Comparison of ENCODE assay signal across 8 cellular contexts in the genomic region with DNA sequence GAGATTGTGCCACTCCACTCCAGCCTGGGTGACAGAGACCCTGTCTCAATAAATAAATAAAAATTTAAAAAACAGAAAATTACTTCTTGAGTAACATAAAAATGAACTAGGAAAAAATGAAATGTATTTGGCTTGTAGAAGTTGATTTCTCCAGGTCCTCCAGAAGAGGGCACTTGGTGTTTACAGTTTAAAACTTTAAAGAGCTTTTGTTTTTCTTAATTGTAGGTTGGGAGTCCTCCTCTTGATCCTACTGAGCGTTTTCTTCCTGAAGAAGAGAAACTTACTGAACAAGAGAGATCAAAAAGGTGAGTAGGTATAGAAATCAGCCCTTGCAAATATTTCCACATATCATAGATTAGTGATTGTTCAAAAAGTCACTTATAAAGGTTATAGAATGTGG. TPM values are rescaled to one million over a fixed set of nuclear protein-coding genes. Genes with fewer than 3 reads are reported as not detected.
A peak's percentile ranks its signal among the peaks of the same experiment; 100 is the strongest.
DNase-seq lines count a peak whose midpoint lies in the region; ATAC-seq and TF ChIP-seq lines count a peak whose summit lies in the region.

No MANE protein-coding gene starts in this region.

- H3K27ac ChIP-seq in neutrophil, result peak overlapping the region; percentile 71

- no peaks in the 10 kb centered on the region for H3K9me3 Mint-ChIP-seq in activated CD8-positive, alpha-beta memory T cell treated with anti-CD3 and anti-CD28 coated beads, Interleukin-2, amount 10 ng/mL, durations not matched to agents 7 days and 5 days (ENCODE audit: low read depth)
- H3K9me3 Mint-ChIP-seq in endothelial cell (ENCODE audit: unreplicated experiment) (no peaks in the 10 kb centered on the region), glutamatergic neuron (ENCODE audit: unreplicated experiment) (no peaks in the 10 kb centered on the region)

- TF ChIP-seq CTCF in endothelial cell (IDR thresholded peaks at IDR 0.05; ENCODE audit: unreplicated experiment) (peak; percentile 46), neutrophil (IDR thresholded peaks at IDR 0.05) (peak; percentile 78), glutamatergic neuron (IDR thresholded peaks at IDR 0.05; ENCODE audit: partially characterized antibody, unreplicated experiment) (no peak)

- H3K27me3 Mint-ChIP-seq in activated CD8-positive, alpha-beta memory T cell treated with anti-CD3 and anti-CD28 coated beads, Interleukin-2, amount 10 ng/mL, durations not matched to agents 7 days and 5 days, result no peaks in the 10 kb centered on the region
- no peaks in the 10 kb centered on the region for H3K27me3 Mint-ChIP-seq in endothelial cell (ENCODE audit: unreplicated experiment)
- no peaks in the 10 kb centered on the region for H3K27me3 Mint-ChIP-seq in glutamatergic neuron (ENCODE audit: unreplicated experiment)

- H3K9me3 ChIP-seq in neutrophil (no peaks in the 10 kb centered on the region), HAP-1 (no peaks in the 10 kb centered on the region)

- ATAC-seq in activated CD8-positive, alpha-beta memory T cell treated with anti-CD3 and anti-CD28 coated beads, Interleukin-2, amount 10 ng/mL, durations not matched to agents 7 days and 5 days, result peak; percentile 61
- no peak for ATAC-seq in HG03108 (IDR thresholded peaks at IDR 0.05; ENCODE audit: unreplicated experiment)

- H3K4me1 ChIP-seq in neutrophil (ENCODE audit: control insufficient read depth in 1 of 2, insufficient read depth in 1 of 2, low read depth in 1 of 2, low read length in 1 of 2) (peaks cover 6 to 19% of the 10 kb centered on the region in 2 experiments), HAP-1 (no peaks in the 10 kb centered on the region)

- CTCF ChIA-PET in activated CD8-positive, alpha-beta memory T cell treated with anti-CD3 and anti-CD28 coated beads, Interleukin-2, amount 10 ng/mL, durations not matched to agents 7 days and 5 days (lab: Charles Lee), result interaction anchor here (0.7 to 4.4 kb wide), 39 partner anchors 9 to 403 kb away, joined by 3 to 90 read pairs (median 5); partner anchors contain the start of genes DDX21 and SRGN

- H3K4me1 Mint-ChIP-seq in activated CD8-positive, alpha-beta memory T cell treated with anti-CD3 and anti-CD28 coated beads, Interleukin-2, amount 10 ng/mL, durations not matched to agents 7 days and 5 days, result peaks cover 8% of the 10 kb centered on the region
- peaks cover 5% of the 10 kb centered on the region for H3K4me1 Mint-ChIP-seq in endothelial cell (ENCODE audit: unreplicated experiment)
- H3K4me1 Mint-ChIP-seq in glutamatergic neuron (ENCODE audit: low read depth, unreplicated experiment), result no peaks in the 10 kb centered on the region

- H3K27me3 ChIP-seq in neutrophil (no peaks in the 10 kb centered on the region), HAP-1 (ENCODE audit: low read depth) (no peaks in the 10 kb centered on the region)

- H3K36me3 ChIP-seq in neutrophil (no peaks in the 10 kb centered on the region), HAP-1 (replicated peaks) (peaks cover 19% of the 10 kb centered on the region)

- H3K36me3 Mint-ChIP-seq in activated CD8-positive, alpha-beta memory T cell treated with anti-CD3 and anti-CD28 coated beads, Interleukin-2, amount 10 ng/mL, durations not matched to agents 7 days and 5 days, result peaks cover 6% of the 10 kb centered on the region
- H3K36me3 Mint-ChIP-seq in endothelial cell (ENCODE audit: low read depth, unreplicated experiment) (no peaks in the 10 kb centered on the region), glutamatergic neuron (ENCODE audit: unreplicated experiment) (no peaks in the 10 kb centered on the region)

- H3K4me3 ChIP-seq in neutrophil (ENCODE audit: low read depth in 1 of 2, low read length in 1 of 2), result no peak overlapping the region
- no peak overlapping the region for H3K4me3 ChIP-seq in HAP-1

- in situ Hi-C loops in HAP-1 (cut with MboI; ENCODE audit: low sequenced_read_pairs), result no loop called here

- H3K4me3 Mint-ChIP-seq in activated CD8-positive, alpha-beta memory T cell treated with anti-CD3 and anti-CD28 coated beads, Interleukin-2, amount 10 ng/mL, durations not matched to agents 7 days and 5 days, result no peak overlapping the region
- no peak overlapping the region for H3K4me3 Mint-ChIP-seq in endothelial cell (ENCODE audit: unreplicated experiment)
- H3K4me3 Mint-ChIP-seq in glutamatergic neuron (ENCODE audit: unreplicated experiment), result no peak overlapping the region

- DNase-seq in activated CD8-positive, alpha-beta memory T cell treated with anti-CD3 and anti-CD28 coated beads, Interleukin-2, amount 10 ng/mL, durations not matched to agents 7 days and 5 days, result no peak
- DNase-seq in activated CD8-positive, alpha-beta memory T cell treated with anti-CD3 and anti-CD28 coated beads, Interleukin-2, amount 50 U/mL, for 48 hours, result no peak
- DNase-seq in OCI-M1 (lab: John Stamatoyannopoulos, UW), result peak; percentile 85
- no peak for DNase-seq in endothelial cell (ENCODE audit: low spot score)
- no peak for DNase-seq in HAP-1 (ENCODE audit: low spot score in 2 of 2)
- no peak for DNase-seq in glutamatergic neuron

- no peak overlapping the region for H3K27ac Mint-ChIP-seq in activated CD8-positive, alpha-beta memory T cell treated with anti-CD3 and anti-CD28 coated beads, Interleukin-2, amount 10 ng/mL, durations not matched to agents 7 days and 5 days
- H3K27ac Mint-ChIP-seq in endothelial cell (ENCODE audit: unreplicated experiment) (no peak overlapping the region), glutamatergic neuron (ENCODE audit: unreplicated experiment) (no peak overlapping the region)

RNA-seq across cellular contexts. Expression of gene KIFBP, which starts 16.2 kb away (rescaled TPM):
- total RNA-seq in activated CD8-positive, alpha-beta memory T cell treated with anti-CD3 and anti-CD28 coated beads, Interleukin-2, amount 10 ng/mL, durations not matched to agents 7 days and 5 days, result 10 to 100 TPM; 16.0 to 23.1 TPM
- 26.2 TPM for total RNA-seq in endothelial cell (ENCODE audit: unreplicated experiment)
- 45.3 TPM for total RNA-seq in glutamatergic neuron (ENCODE audit: unreplicated experiment)

RNA-seq across cellular contexts. Expression of gene DDX21, which starts 48.9 kb away (rescaled TPM):
- total RNA-seq in activated CD8-positive, alpha-beta memory T cell treated with anti-CD3 and anti-CD28 coated beads, Interleukin-2, amount 10 ng/mL, durations not matched to agents 7 days and 5 days, result 100 to 1,000 TPM in 1 of 2 experiments, 10 to 100 TPM in 1; 80.4 to 143 TPM
- total RNA-seq in endothelial cell (ENCODE audit: unreplicated experiment), result 38.5 TPM
- 39.9 TPM for total RNA-seq in glutamatergic neuron (ENCODE audit: unreplicated experiment)
